Comparison of ENCODE assay signal across 10 cellular contexts in genomic region chr1:205505791-205506190, GRCh38. TPM values are rescaled to one million over a fixed set of nuclear protein-coding genes. Genes with fewer than 3 reads are reported as not detected.
DNase-seq lines count a peak whose midpoint lies in the region; ATAC-seq and TF ChIP-seq lines count a peak whose summit lies in the region.
"Had no signal": no experiment of that assay in that cellular context is flagged by ENCODE, and none has a peak within 500 bp of the region (broad histone marks: within the 10 kb centered on the region; RNA-seq: fewer than 3 reads in every experiment).

No MANE protein-coding gene starts in this region.

- peaks cover 63% of the 10 kb centered on the region for H3K4me1 Mint-ChIP-seq in brain

- no peak overlapping the region for H3K9ac ChIP-seq in HUES48 (ENCODE audit: low read depth, low read length)

- peaks cover 2% of the 10 kb centered on the region for H3K27me3 Mint-ChIP-seq in brain

- intact Hi-C loops in left lung (cut with DNase I) = no loop called here

- H3K9me3 ChIP-seq in HUES48 (ENCODE audit: control insufficient read depth, insufficient read depth, low read length) = no peaks in the 10 kb centered on the region
- H3K9me3 ChIP-seq in left lung = no peaks in the 10 kb centered on the region

- H3K4me3 ChIP-seq in HUES48 (ENCODE audit: low read depth, low read length) = peak overlapping the region; percentile 97
- H3K4me3 ChIP-seq in left lung = peak overlapping the region; percentile 53 to 58

- DNase-seq in left lung (no peak), substantia nigra (lab: John Stamatoyannopoulos, UW) (peak in 17 of 49 donors; percentile 24 to 63 (median 47)), NCI-H82 treated with DMSO at 0.1 percent for 48 hours (lab: John Stamatoyannopoulos, UW; ENCODE audit: unreplicated experiment) (no peak), NCI-H2171 treated with DMSO at 0.1 percent for 48 hours (lab: John Stamatoyannopoulos, UW) (no peak)
- DNase-seq: NCI-H524 treated with DMSO at 0.1 percent for 48 hours had no signal

- ATAC-seq in left lung = peak; percentile 27
- no peak for ATAC-seq in GM18502 (IDR thresholded peaks at IDR 0.05; ENCODE audit: poor library complexity, unreplicated experiment)
- no peak for ATAC-seq in GM19452 (IDR thresholded peaks at IDR 0.05; ENCODE audit: unreplicated experiment)

- peak overlapping the region in 2 of 5 experiments; percentile 37 to 74 for H3K27ac Mint-ChIP-seq in brain

- H3K27ac ChIP-seq in HUES48 (ENCODE audit: low read depth, low read length) = no peak overlapping the region
- H3K27ac ChIP-seq in left lung = no peak overlapping the region
- peak overlapping the region; percentile 100 for H3K27ac ChIP-seq in substantia nigra (ENCODE audit: low read depth, low read length, poor library complexity, severe bottlenecking)

- peaks cover 0 to 4% (median 0%) of the 10 kb centered on the region in 5 experiments for H3K9me3 Mint-ChIP-seq in brain
- H3K9me3 Mint-ChIP-seq: dendritic cell treated with granulocyte-macrophage colony-stimulating factor and Interleukin-4, amounts not matched to agents 40 ng/mL and 50 ng/mL, for 4 days had no signal

- H3K27me3 ChIP-seq in HUES48 (ENCODE audit: control insufficient read depth, insufficient read depth, low read length) = no peaks in the 10 kb centered on the region
- peaks cover 0 to 17% of the 10 kb centered on the region in 2 donors for H3K27me3 ChIP-seq in left lung

- H3K4me1 ChIP-seq in HUES48 (ENCODE audit: control insufficient read depth, insufficient read depth, low read length) (peaks cover 22% of the 10 kb centered on the region), left lung (peaks cover 8 to 12% of the 10 kb centered on the region in 2 donors)

- H3K36me3 ChIP-seq in HUES48 (ENCODE audit: control insufficient read depth, insufficient read depth, low read length) = peaks cover 3% of the 10 kb centered on the region
- no peaks in the 10 kb centered on the region for H3K36me3 ChIP-seq in left lung

- no peaks in the 10 kb centered on the region for H3K36me3 Mint-ChIP-seq in brain

- H3K4me3 Mint-ChIP-seq in brain = peak overlapping the region; percentile 79 to 89 (median 84)

- TF ChIP-seq CTCF in brain (conservative IDR thresholded peaks at IDR 0.05) = no peak
- no peak for TF ChIP-seq CTCF in left lung (IDR thresholded peaks at IDR 0.05)

RNA-seq across cellular contexts. Expression of gene CDK18, which starts 1.3 kb away (rescaled TPM):
- polyA plus RNA-seq in brain (ENCODE audit: insufficient read depth, low read depth, low replicate concordance) = 73.1 TPM
- total RNA-seq in left lung = 10 to 100 TPM; 19.7 to 30.1 TPM

RNA-seq across cellular contexts. Expression of gene BLACAT1, which starts 49.9 kb away (rescaled TPM):
- 0.10 TPM for polyA plus RNA-seq in brain (ENCODE audit: insufficient read depth, low read depth, low replicate concordance)
- 1 to 10 TPM in 1 of 2 donors, under 1 TPM in 1; 0.55 to 2.7 TPM for total RNA-seq in left lung
